26 cellular contexts compared by ENCODE assay signal in the genomic region with DNA sequence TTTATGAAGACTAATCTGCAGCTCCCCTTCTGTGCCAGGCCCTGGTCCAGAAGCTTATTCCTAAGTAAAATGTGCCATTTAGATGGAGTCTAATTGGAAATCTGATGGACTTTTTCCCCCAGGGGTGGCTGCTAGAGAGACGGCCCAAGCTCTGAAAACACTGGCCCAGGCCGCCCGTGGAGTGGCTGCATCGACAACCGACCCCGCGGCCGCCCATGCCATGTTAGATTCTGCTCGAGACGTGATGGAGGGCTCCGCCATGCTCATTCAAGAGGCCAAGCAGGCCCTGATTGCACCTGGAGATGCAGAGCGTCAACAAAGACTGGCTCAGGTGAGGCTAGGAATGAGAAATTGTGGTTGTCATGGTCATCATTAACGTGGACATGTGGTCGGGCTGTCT.
"Had no signal": no experiment of that assay in that cellular context is flagged by ENCODE, and none has a peak within 500 bp of the region (broad histone marks: within the 10 kb centered on the region; RNA-seq: fewer than 3 reads in every experiment).

No MANE protein-coding gene starts in this region.

- H3K4me3 ChIP-seq: coronary artery, dorsolateral prefrontal cortex, esophagus squamous epithelium, gastrocnemius medialis, heart right ventricle, left lung, lower lobe of right lung, mucosa of descending colon had no signal

- H3K27ac ChIP-seq: coronary artery, epithelial cell of prostate, esophagus squamous epithelium, gastrocnemius medialis, heart right ventricle, left lung, lower lobe of right lung had no signal

- FAIRE-seq: colon, endometrium, islet of Langerhans had no signal

- ATAC-seq: esophagus mucosa, gastrocnemius medialis, heart right ventricle, left cardiac atrium, left lung, left ventricle myocardium superior, lower lobe of right lung, mucosa of descending colon had no signal

- H3K9me3 ChIP-seq: esophagus squamous epithelium, gastrocnemius medialis, heart right ventricle, left lung, lower lobe of right lung, mucosa of descending colon had no signal

- H3K4me3 Mint-ChIP-seq: mesothelial cell of epicardium had no signal

- DNase-seq: dermis blood vessel endothelial cell; dorsolateral prefrontal cortex; effector CD4-positive, alpha-beta T cell; effector memory CD4-positive, alpha-beta T cell; erythroblast; esophagus squamous epithelium; foreskin fibroblast; foreskin melanocyte; gastrocnemius medialis; glutamatergic neuron; head of caudate nucleus; heart right ventricle; hippocampal formation; left cardiac atrium; left lung; left ventricle myocardium superior; lower lobe of right lung; mesenchymal stem cell; mucosa of descending colon had no signal

- H3K27ac Mint-ChIP-seq: mesothelial cell of epicardium had no signal

- H3K9me3 Mint-ChIP-seq: mesothelial cell of epicardium had no signal

- H3K27me3 ChIP-seq: dorsolateral prefrontal cortex, esophagus squamous epithelium, gastrocnemius medialis, heart right ventricle, left lung had no signal

- H3K4me1 ChIP-seq: gastrocnemius medialis, left lung, lower lobe of right lung had no signal

- H3K36me3 ChIP-seq: gastrocnemius medialis, left lung, lower lobe of right lung had no signal
